12 cellular contexts compared by ENCODE assay signal in the genomic region with DNA sequence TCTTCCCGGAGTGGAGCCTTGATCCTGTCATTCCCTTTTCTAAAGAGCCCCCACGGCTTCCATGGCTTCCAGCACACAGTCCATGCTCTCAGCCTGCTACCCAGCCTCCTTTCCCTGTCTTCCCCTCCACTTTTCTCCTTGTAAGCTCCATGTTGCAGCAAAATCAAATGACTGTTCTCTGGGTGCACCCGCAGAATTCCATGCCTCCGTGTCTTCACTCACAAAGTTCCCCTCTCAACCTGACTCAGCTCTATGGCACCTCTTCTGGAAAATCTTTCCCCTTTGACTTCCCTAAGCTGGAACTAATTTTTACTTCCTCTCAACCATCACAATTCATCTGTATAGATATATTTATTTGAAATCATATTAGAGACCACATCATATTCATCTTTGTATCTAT. TPM values are rescaled to one million over a fixed set of nuclear protein-coding genes. Genes with fewer than 3 reads are reported as not detected.
DNase-seq lines count a peak whose midpoint lies in the region; ATAC-seq and TF ChIP-seq lines count a peak whose summit lies in the region.
"Had no signal": no experiment of that assay in that cellular context is flagged by ENCODE, and none has a peak within 500 bp of the region (broad histone marks: within the 10 kb centered on the region; RNA-seq: fewer than 3 reads in every experiment).

No MANE protein-coding gene starts in this region.

- peak overlapping the region; percentile 16 for H2AFZ ChIP-seq in IMR-90 (replicated peaks; ENCODE audit: low read length, poor library complexity)

- H3K9ac ChIP-seq in IMR-90 (ENCODE audit: low read depth, low read length) (peak overlapping the region; percentile 18; the same call in 1 of the 2 replicates), endodermal cell (ENCODE audit: extremely low read depth, low read length, poor library complexity, severe bottlenecking) (no peak overlapping the region)

- H2BK120ac ChIP-seq in IMR-90 (ENCODE audit: low read depth, low read length): no peak overlapping the region

- no peak overlapping the region for H2BK5ac ChIP-seq in IMR-90 (ENCODE audit: low read depth, low read length, poor library complexity, severe bottlenecking)

- intact Hi-C loops in IMR-90 (cut with micrococcal nuclease): no loop called here

- 0 out of 2 replicates have a peak overlapping the region, but pooled peaks have one; percentile 4 for H3K14ac ChIP-seq in IMR-90 (replicated peaks; ENCODE audit: low read depth, low read length)

- H3K4me3 ChIP-seq in IMR-90 (ENCODE audit: insufficient read depth, low read depth, low read length) (no peak overlapping the region), endodermal cell (ENCODE audit: low read length) (no peak overlapping the region), WERI-Rb-1 (ENCODE audit: low read depth, low read length) (no peak overlapping the region)

- H2BK15ac ChIP-seq in IMR-90 (ENCODE audit: low read depth, low read length): no peak overlapping the region

- dilution Hi-C loops in IMR-90 (cut with HindIII; ENCODE audit: low sequenced_read_pairs, unreplicated experiment): no loop called here

- no peak overlapping the region for H4K5ac ChIP-seq in IMR-90 (ENCODE audit: low read depth, low read length)

- H4K8ac ChIP-seq in IMR-90 (ENCODE audit: low read depth in 2 of 2, low read length in 2 of 2): peak overlapping the region in 1 of 2 experiments; percentile 1; a peak in 1 of 4 replicates

- no peaks in the 10 kb centered on the region for H3K9me3 ChIP-seq in IMR-90 (ENCODE audit: control insufficient read depth, insufficient read depth, low read length)
- H3K9me3 ChIP-seq in endodermal cell (ENCODE audit: control insufficient read depth, low read length): no peaks in the 10 kb centered on the region
- no peaks in the 10 kb centered on the region for H3K9me3 ChIP-seq in WERI-Rb-1 (ENCODE audit: severe bottlenecking)

- WGBS in IMR-90 (ENCODE audit: extremely low coverage in 2 of 2, insufficient read length in 1 of 2), 2 experiments: 49% methylated on average over 2 of the region's 4 CpGs; no CpG with 5 or more reads in 1 of the 2 experiments
- 55 to 64% methylated on average over 3 to 4 of the region's 4 CpGs for WGBS in endodermal cell (ENCODE audit: insufficient coverage in 1 of 2, insufficient read length in 1 of 2), 2 experiments

- no peaks in the 10 kb centered on the region for H3K36me3 ChIP-seq in IMR-90 (ENCODE audit: control insufficient read depth, insufficient read depth, low read length)
- H3K36me3 ChIP-seq in endodermal cell (ENCODE audit: control insufficient read depth, insufficient read depth, low read length): no peaks in the 10 kb centered on the region
- H3K36me3 ChIP-seq in WERI-Rb-1: no peaks in the 10 kb centered on the region

- H2AK5ac ChIP-seq in IMR-90 (ENCODE audit: low read depth, low read length): no peak overlapping the region

- TF ChIP-seq RAD21 in IMR-90 (IDR thresholded peaks at IDR 0.05; ENCODE audit: low read length): no peak

- H3K27me3 Mint-ChIP-seq in endodermal cell (ENCODE audit: insufficient read depth) (peaks cover 7% of the 10 kb centered on the region), osteocyte (ENCODE audit: unreplicated experiment) (no peaks in the 10 kb centered on the region)

- H3K56ac ChIP-seq in IMR-90 (ENCODE audit: extremely low read depth, insufficient read depth, low read length): no peak overlapping the region

- DNase-seq in ACHN: peak; percentile 59
- peak; percentile 53 for DNase-seq in IMR-90
- peak; percentile 57 for DNase-seq in endodermal cell
- DNase-seq in osteocyte (ENCODE audit: extremely low spot score, unreplicated experiment): no peak
- DNase-seq in pons (ENCODE audit: low spot score): no peak
- no peak for DNase-seq in WERI-Rb-1
- DNase-seq in DMS53 (lab: John Stamatoyannopoulos, UW): no peak
- DNase-seq: central memory CD4-positive, alpha-beta T cell; COR-L47; NCI-H2029 treated with DMSO at 0.1 percent for 48 hours; SW 1271 had no signal

- in situ Hi-C loops in ACHN (cut with HindIII; ENCODE audit: low pct_ligation_motif_present, low pct_unique_long_range_greater_than_20kb, low sequenced_read_pairs): no loop called here
- in situ Hi-C loops in IMR-90 (cut with MboI; ENCODE audit: low sequenced_read_pairs): no loop called here

- POLR2A ChIA-PET in IMR-90 (lab: Charles Lee; ENCODE audit: unreplicated experiment): no interaction called here

- H3K4ac ChIP-seq in IMR-90 (ENCODE audit: low read depth, low read length): peak overlapping the region; percentile 13; the same call in 1 of the 2 replicates

- H3K23ac ChIP-seq in IMR-90 (ENCODE audit: low read depth, low read length): no peak overlapping the region

- peaks cover 9% of the 10 kb centered on the region for H3K4me1 ChIP-seq in IMR-90 (ENCODE audit: control insufficient read depth, insufficient read depth, low read length)
- peaks cover 17% of the 10 kb centered on the region for H3K4me1 ChIP-seq in endodermal cell (ENCODE audit: control insufficient read depth, insufficient read depth, low read length)

- no peak overlapping the region for H2BK20ac ChIP-seq in IMR-90 (ENCODE audit: low read depth, low read length)

- BruUV-seq in IMR-90 (replicated peaks; lab: Mats Ljungman, UMichigan): no TSS peak

- H3K36me3 Mint-ChIP-seq in endodermal cell (ENCODE audit: low read depth): no peaks in the 10 kb centered on the region
- H3K36me3 Mint-ChIP-seq in osteocyte (ENCODE audit: unreplicated experiment): no peaks in the 10 kb centered on the region

- CTCF ChIA-PET in IMR-90 (lab: Yijun Ruan, JAX): interaction anchor here (2.4 kb wide), 1 partner anchor 21 kb away, joined by 6 read pairs; no protein-coding TSS in a partner anchor

- H4K20me1 ChIP-seq in IMR-90 (ENCODE audit: insufficient read depth, low read length): peaks cover 48% of the 10 kb centered on the region

- H3K9me3 Mint-ChIP-seq in endodermal cell: no peaks in the 10 kb centered on the region
- H3K9me3 Mint-ChIP-seq in osteocyte (ENCODE audit: unreplicated experiment): no peaks in the 10 kb centered on the region

- H3K27me3 ChIP-seq in IMR-90 (ENCODE audit: control insufficient read depth, insufficient read depth, low read length): peaks cover under 1% of the 10 kb centered on the region
- peaks cover 5% of the 10 kb centered on the region for H3K27me3 ChIP-seq in endodermal cell (ENCODE audit: control insufficient read depth, insufficient read depth, low read length, poor library complexity, severe bottlenecking)
- peaks cover 25% of the 10 kb centered on the region for H3K27me3 ChIP-seq in WERI-Rb-1 (ENCODE audit: insufficient read depth, low read depth, severe bottlenecking)

- H3K27ac Mint-ChIP-seq in endodermal cell (peak overlapping the region; percentile 31), osteocyte (ENCODE audit: unreplicated experiment) (peak overlapping the region; percentile 92)

- no peak for TF ChIP-seq CTCF in IMR-90 (conservative IDR thresholded peaks at IDR 0.05; ENCODE audit: low read depth, low read length)
- no peak for TF ChIP-seq CTCF in endodermal cell (conservative IDR thresholded peaks at IDR 0.05)
- TF ChIP-seq CTCF in osteocyte (IDR thresholded peaks at IDR 0.05): no peak
- no peak for TF ChIP-seq CTCF in WERI-Rb-1 (IDR thresholded peaks at IDR 0.05; ENCODE audit: low read depth, low read length)

- H3K4me3 Mint-ChIP-seq in endodermal cell (no peak overlapping the region), osteocyte (ENCODE audit: unreplicated experiment) (peak overlapping the region; percentile 15)

- H3K9me1 ChIP-seq in IMR-90 (ENCODE audit: insufficient read depth, low read length): peaks cover 11% of the 10 kb centered on the region

- H3K4me2 ChIP-seq in IMR-90 (ENCODE audit: low read depth, low read length): peak overlapping the region; percentile 17

- peak overlapping the region; percentile 26 for H2AK9ac ChIP-seq in IMR-90 (replicated peaks; ENCODE audit: low read depth, low read length, poor library complexity)

- H4K91ac ChIP-seq in IMR-90 (ENCODE audit: insufficient read depth, low read depth, low read length): no peak overlapping the region

- H3K4me1 Mint-ChIP-seq in endodermal cell: peaks cover 46% of the 10 kb centered on the region
- peaks cover 57% of the 10 kb centered on the region for H3K4me1 Mint-ChIP-seq in osteocyte (ENCODE audit: unreplicated experiment)

- peaks cover 21 to 56% of the 10 kb centered on the region in 2 experiments for H3K79me1 ChIP-seq in IMR-90 (ENCODE audit: low read depth in 1 of 2, low read length in 2 of 2)

- ATAC-seq in IMR-90 (ENCODE audit: low read depth): no peak
- no peak for ATAC-seq in HG03521 (IDR thresholded peaks at IDR 0.05; ENCODE audit: unreplicated experiment)

- TF ChIP-seq POLR2A in IMR-90 (IDR thresholded peaks at IDR 0.05; ENCODE audit: low read depth, low read length): no peak

- H3K18ac ChIP-seq in IMR-90 (ENCODE audit: low read depth, low read length): no peak overlapping the region

- H3K27ac ChIP-seq in IMR-90 (ENCODE audit: insufficient read depth, low read length): no peak overlapping the region
- H3K27ac ChIP-seq in endodermal cell (ENCODE audit: low read depth, low read length): no peak overlapping the region
- H3K27ac ChIP-seq in WERI-Rb-1: no peak overlapping the region

TF ChIP-seq in IMR-90, 13 proteins besides CTCF, POLR2A, EP300 and RAD21:
- TF ChIP-seq MAFK (IDR thresholded peaks at IDR 0.05; ENCODE audit: low read depth, low read length): 0 out of 2 replicates have a peak, but pooled peaks have one; percentile 5
- TF ChIP-seq, protein P1, sequence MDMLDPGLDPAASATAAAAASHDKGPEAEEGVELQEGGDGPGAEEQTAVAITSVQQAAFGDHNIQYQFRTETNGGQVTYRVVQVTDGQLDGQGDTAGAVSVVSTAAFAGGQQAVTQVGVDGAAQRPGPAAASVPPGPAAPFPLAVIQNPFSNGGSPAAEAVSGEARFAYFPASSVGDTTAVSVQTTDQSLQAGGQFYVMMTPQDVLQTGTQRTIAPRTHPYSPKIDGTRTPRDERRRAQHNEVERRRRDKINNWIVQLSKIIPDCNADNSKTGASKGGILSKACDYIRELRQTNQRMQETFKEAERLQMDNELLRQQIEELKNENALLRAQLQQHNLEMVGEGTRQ (IDR thresholded peaks at IDR 0.05; ENCODE audit: low read depth, low read length): no peak

RNA-seq across cellular contexts. Expression of gene SETD7, which starts 3.5 kb away (rescaled TPM):
- 46.6 and 80.3 TPM in 2 replicates for total RNA-seq in IMR-90 (2012; rRNA removed)
- polyA plus RNA-seq in IMR-90 (2012; rRNA removed): 13.8 and 17.0 TPM in 2 replicates
- 5.0 and 5.2 TPM in 2 replicates for polyA plus RNA-seq in IMR-90 (2012; cell fraction: cytosol; rRNA removed)
- 2.4 and 9.0 TPM in 2 replicates for polyA plus RNA-seq in IMR-90 (2012; cell fraction: nucleus; rRNA removed; ENCODE audit: low replicate concordance)
- 10 to 100 TPM; 13.8 to 19.4 TPM for total RNA-seq in endodermal cell
- polyA plus RNA-seq in endodermal cell (2013, experiment 1 of 2): 12.7 TPM
- 13.2 TPM for polyA plus RNA-seq in endodermal cell (2013, experiment 2 of 2)
- 44.2 and 47.7 TPM in 2 replicates for total RNA-seq in osteocyte

Comparison
In these comparisons a context has a peak if more than half of its experiments do, and no peak if none do; other contexts are left out.
1. DNase-seq: peak in ACHN (single experiment), IMR-90 (single experiment) and endodermal cell (single experiment); none in osteocyte (single experiment), pons (single experiment), WERI-Rb-1 (single experiment) and DMS53 (single experiment).